Comparison of ENCODE assay signal across 17 cellular contexts in genomic region chr3:130429069-130430023, GRCh38.
A peak's percentile ranks its signal among the peaks of the same experiment; 100 is the strongest.
DNase-seq lines count a peak whose midpoint lies in the region; FAIRE-seq and TF ChIP-seq lines count a peak whose summit lies in the region.
"Had no signal": no experiment of that assay in that cellular context is flagged by ENCODE, and none has a peak within 500 bp of the region (broad histone marks: within the 10 kb centered on the region; RNA-seq: fewer than 3 reads in every experiment).

No MANE protein-coding gene starts in this region.

- TF ChIP-seq CTCF in H9 (conservative IDR thresholded peaks at IDR 0.05) = no peak

- H4K8ac ChIP-seq in H9 (replicated peaks; ENCODE audit: insufficient read length, low read depth, low read length) = no peak overlapping the region

- H3K27ac ChIP-seq in H9 (ENCODE audit: insufficient read length, low read depth, low read length) = no peak overlapping the region
- H3K27ac ChIP-seq: C4-2B had no signal

- peak overlapping the region; percentile 24 for H3K18ac ChIP-seq in H9 (ENCODE audit: insufficient read length, low read depth, low read length)

- H3K4me1 ChIP-seq in H9 (ENCODE audit: insufficient read depth, low read length) (no peaks in the 10 kb centered on the region), HAP-1 (no peaks in the 10 kb centered on the region)

- no peak overlapping the region for H3K4me3 Mint-ChIP-seq in H9

- H3K36me3 ChIP-seq in HAP-1 (replicated peaks) = no peaks in the 10 kb centered on the region

- FAIRE-seq in HTR-8/SVneo (lab: Jason Lieb, UNC) = no peak
- FAIRE-seq: D721Med, RCC 7860 had no signal

- H3K23me2 ChIP-seq in H9 (ENCODE audit: insufficient read length, low read depth, low read length, poor library complexity, severe bottlenecking) = no peaks in the 10 kb centered on the region

- H4K5ac ChIP-seq in H9 (ENCODE audit: insufficient read length, low read depth, low read length) = peak overlapping the region; percentile 69

- no peak overlapping the region for H2BK15ac ChIP-seq in H9 (ENCODE audit: low read depth, low read length)

- DNase-seq in H9 (no peak), SK-N-DZ (ENCODE audit: low spot score) (peak; percentile 84), iPS-NIHi7 (ENCODE audit: extremely low spot score) (peak; percentile 20), HAP-1 (ENCODE audit: low spot score in 2 of 2) (no peak), kidney tubule cell (ENCODE audit: low spot score) (no peak), HTR-8/SVneo (ENCODE audit: insufficient read length, low spot score) (no peak)
- DNase-seq in stimulated activated CD4-positive, alpha-beta T cell treated with anti-CD3 and anti-CD28 coated beads, Interleukin-2, amount 100 ng/mL, for 48 hours = no peak
- DNase-seq: ACHN, DMS79, NCI-H1092 treated with DMSO at 0.1 percent for 48 hours, NCI-H2081, NCI-H446 treated with DMSO at 0.1 percent for 48 hours, NCI-H69, SHP77 treated with DMSO at 0.1 percent for 48 hours had no signal

- H3K9me3 Mint-ChIP-seq in H9 = no peaks in the 10 kb centered on the region; a peak in 2 of 5 replicates

- no peak overlapping the region for H2AK5ac ChIP-seq in H9 (ENCODE audit: insufficient read length, low read length)

- H4K91ac ChIP-seq in H9 (ENCODE audit: insufficient read length, low read depth, low read length) = no peak overlapping the region

- H3K9me3 ChIP-seq in H9 (ENCODE audit: control insufficient read depth, low read depth, low read length) = no peaks in the 10 kb centered on the region
- H3K9me3 ChIP-seq in HAP-1 = no peaks in the 10 kb centered on the region

- H3K27me3 Mint-ChIP-seq in H9 (ENCODE audit: low read depth) = peaks cover 2% of the 10 kb centered on the region; the same call in 1 of the 2 replicates

- H2BK20ac ChIP-seq in H9 (ENCODE audit: low read depth, low read length, poor library complexity, severe bottlenecking) = no peak overlapping the region

- H3K79me2 ChIP-seq in H9 (ENCODE audit: insufficient read depth, low read length) = no peaks in the 10 kb centered on the region

- H3K27me3 ChIP-seq in H9 (ENCODE audit: insufficient read depth, low read length) (no peaks in the 10 kb centered on the region), HAP-1 (ENCODE audit: low read depth) (peaks cover 5% of the 10 kb centered on the region; the same call in 1 of the 2 replicates)

- H3K9ac ChIP-seq in H9 (ENCODE audit: extremely low read depth, insufficient read length, low read length) = no peak overlapping the region

- H3K4me2 ChIP-seq in H9 (ENCODE audit: insufficient read depth, insufficient read length, low read length) = no peak overlapping the region

- H3K4ac ChIP-seq in H9 (ENCODE audit: low read depth, low read length) = no peak overlapping the region

- H2AFZ ChIP-seq in H9 (ENCODE audit: low read length) = no peak overlapping the region

- peak overlapping the region; percentile 63; the same call in 1 of the 2 replicates for H3K14ac ChIP-seq in H9 (ENCODE audit: insufficient read depth, low read length)

- no peak overlapping the region for H2BK120ac ChIP-seq in H9 (ENCODE audit: low read depth, low read length, poor library complexity, severe bottlenecking)

- no peak overlapping the region for H3K4me3 ChIP-seq in HAP-1

- H3K23ac ChIP-seq in H9 (ENCODE audit: insufficient read length, low read depth, low read length) = no peak overlapping the region

- no peak overlapping the region for H3K56ac ChIP-seq in H9 (ENCODE audit: insufficient read length, low read depth, low read length)

- H3T11ph ChIP-seq in H9 (ENCODE audit: low read length) = no peak overlapping the region

- WGBS in H9 (ENCODE audit: extremely low coverage, insufficient read length, low lambda C conversion rate) = no CpG with 5 or more reads among the region's 4 CpGs

- H3K4me1 Mint-ChIP-seq in H9 = peaks cover 7 to 8% of the 10 kb centered on the region in 2 experiments

- no peaks in the 10 kb centered on the region for H4K20me1 ChIP-seq in H9 (ENCODE audit: control insufficient read depth, insufficient read depth, insufficient read length)

- no peak overlapping the region for H2BK5ac ChIP-seq in H9 (ENCODE audit: insufficient read length, low read length)

- H3K79me1 ChIP-seq in H9 (ENCODE audit: insufficient read depth, low read depth, low read length, poor library complexity, severe bottlenecking) = no peaks in the 10 kb centered on the region

- no peaks in the 10 kb centered on the region for H3K36me3 Mint-ChIP-seq in H9 (ENCODE audit: insufficient read depth in 1 of 3, low read depth in 3 of 3)

- no peak overlapping the region for H3K27ac Mint-ChIP-seq in H9

- no peak overlapping the region for H2BK12ac ChIP-seq in H9 (ENCODE audit: insufficient read length, low read depth, low read length)

- in situ Hi-C loops in HAP-1 (cut with MboI; ENCODE audit: low sequenced_read_pairs) = no loop called here

Comparison
In these comparisons a context has a peak if more than half of its experiments do, and no peak if none do; other contexts are left out.
1. DNase-seq: peak in SK-N-DZ (single experiment) and iPS-NIHi7 (single experiment); none in H9 (single experiment), HAP-1 (0 of 2), kidney tubule cell (single experiment), HTR-8/SVneo (single experiment) and stimulated activated CD4-positive, alpha-beta T cell treated with anti-CD3 and anti-CD28 coated beads, Interleukin-2, amount 100 ng/mL, for 48 hours (0 of 2).